ENCODE assay signal across 1 cellular context in genomic region chr15:48811325-48811938, GRCh38.
TF ChIP-seq lines count a peak whose summit lies in the region.

No MANE protein-coding gene starts in this region.

TF ChIP-seq in A549, 52 proteins besides CTCF, POLR2A, EP300 and RAD21:
- no peak for TF ChIP-seq KDM5A (IDR thresholded peaks at IDR 0.05)
- no peak for TF ChIP-seq SREBF2 (IDR thresholded peaks at IDR 0.05)
- no peak for TF ChIP-seq FOXS1 (CRISPR knock-in tag; IDR thresholded peaks at IDR 0.05)
- TF ChIP-seq JUN (IDR thresholded peaks at IDR 0.05), result no peak
- no peak for TF ChIP-seq POLR2AphosphoS2 (conservative IDR thresholded peaks at IDR 0.05; ENCODE audit: low read length)
- TF ChIP-seq NFE2L2 (conservative IDR thresholded peaks at IDR 0.05; ENCODE audit: low read length), result no peak
- no peak for TF ChIP-seq HDAC2 (IDR thresholded peaks at IDR 0.05)
- TF ChIP-seq USF2 (IDR thresholded peaks at IDR 0.05), result no peak
- TF ChIP-seq E2F6 (IDR thresholded peaks at IDR 0.05; ENCODE audit: borderline replicate concordance, low read depth), result no peak
- TF ChIP-seq RNF2 (IDR thresholded peaks at IDR 0.05; ENCODE audit: borderline replicate concordance, low read depth), result no peak
- TF ChIP-seq REST (IDR thresholded peaks at IDR 0.05), result no peak
- no peak for TF ChIP-seq FOSL2 (IDR thresholded peaks at IDR 0.05)
- no peak for TF ChIP-seq FOSL2 (CRISPR knock-in tag; IDR thresholded peaks at IDR 0.05)
- no peak for TF ChIP-seq BCL3 (IDR thresholded peaks at IDR 0.05)
- TF ChIP-seq TFCP2L1 (CRISPR knock-in tag; IDR thresholded peaks at IDR 0.05), result no peak
- no peak for TF ChIP-seq ZC3H11A (IDR thresholded peaks at IDR 0.05)
- TF ChIP-seq MAZ (IDR thresholded peaks at IDR 0.05; ENCODE audit: borderline replicate concordance, low read depth, low read length), result no peak
- TF ChIP-seq RARB (CRISPR knock-in tag; IDR thresholded peaks at IDR 0.05), result no peak
- TF ChIP-seq HOXB13 (CRISPR knock-in tag; IDR thresholded peaks at IDR 0.05; ENCODE audit: low read depth), result no peak
- no peak for TF ChIP-seq GATA3 (IDR thresholded peaks at IDR 0.05; ENCODE audit: borderline replicate concordance)
- no peak for TF ChIP-seq CHD4 (IDR thresholded peaks at IDR 0.05; ENCODE audit: borderline replicate concordance)
TF ChIP-seq in A549: peak in this region for 0.
